Comparison of ENCODE assay signal across 39 cellular contexts in the genomic region with DNA sequence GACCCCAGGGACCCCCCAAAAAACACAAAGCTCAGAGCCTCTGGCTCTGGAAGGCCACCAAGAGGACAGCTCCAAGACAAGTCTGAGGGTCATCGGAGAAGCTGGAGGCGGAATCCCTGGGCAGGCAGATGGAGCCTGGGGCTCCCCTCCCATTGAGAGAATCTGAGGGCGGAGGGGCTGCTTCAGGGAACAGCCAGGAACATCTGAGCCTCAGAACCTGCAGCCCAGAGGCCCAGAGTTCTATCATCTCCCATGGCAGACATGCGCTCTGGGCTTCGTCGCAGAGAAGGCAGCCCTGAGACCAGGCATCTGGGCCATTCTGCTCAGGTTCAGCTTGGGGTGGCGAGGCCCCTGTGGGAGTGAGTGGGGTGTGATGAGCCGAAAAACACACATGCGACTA. TPM values are rescaled to one million over a fixed set of nuclear protein-coding genes. Genes with fewer than 3 reads are reported as not detected.
"Had no signal": no experiment of that assay in that cellular context is flagged by ENCODE, and none has a peak within 500 bp of the region (broad histone marks: within the 10 kb centered on the region; RNA-seq: fewer than 3 reads in every experiment).

No MANE protein-coding gene starts in this region.

- H3K4me3 ChIP-seq: ascending aorta, cardiac muscle cell had no signal

- H3K36me3 Mint-ChIP-seq: activated CD4-positive, alpha-beta memory T cell treated with anti-CD3 and anti-CD28 coated beads for 36 hours; activated naive CD4-positive, alpha-beta T cell treated with anti-CD3 and anti-CD28 coated beads, Interleukin-2, amount 50 U/mL, for 72 hours; activated naive CD8-positive, alpha-beta T cell treated with anti-CD3 and anti-CD28 coated beads for 36 hours; brain had no signal

- H3K27ac Mint-ChIP-seq: activated B cell treated with CpG ODN at 0.5 μM for 24 hours; activated CD4-positive, alpha-beta memory T cell treated with anti-CD3 and anti-CD28 coated beads for 36 hours; activated CD4-positive, alpha-beta T cell treated with anti-CD3 and anti-CD28 coated beads, Interleukin-2, amount 10 ng/mL, durations not matched to agents 24 days and 14 days; activated CD8-positive, alpha-beta T cell treated with anti-CD3 and anti-CD28 coated beads for 36 hours; activated naive CD4-positive, alpha-beta T cell treated with anti-CD3 and anti-CD28 coated beads for 36 hours; activated naive CD4-positive, alpha-beta T cell treated with anti-CD3 and anti-CD28 coated beads, Interleukin-2, amount 50 U/mL, for 72 hours; activated naive CD8-positive, alpha-beta T cell treated with anti-CD3 and anti-CD28 coated beads for 36 hours; activated T-cell treated with anti-CD3 and anti-CD28 coated beads, Interleukin-2, amount 50 U/mL, for 72 hours; activated T-helper 1 cell treated with anti-CD3 and anti-CD28 coated beads, Interleukin-12 subunit alpha, Interleukin-12 subunit beta, Interleukin-2, Interleukin-4 antibody, amounts not matched to agents 30 ng/mL and 10 ng/mL and 1 ng/mL, durations not matched to agents 14 hours and 24 hours and 36 hours; activated T-helper 17 cell treated with anti-CD3 and anti-CD28 coated beads, Interleukin-2, amount 50 U/mL, for 72 hours; T-helper 1 cell treated with Interleukin-12 subunit alpha and Interleukin-12 subunit beta and Interleukin-4 antibody, amounts not matched to agents 30 μg/mL and 1 μg/mL, for 36 hours; T-helper 2 cell treated with Interferon-gamma antibody and Interleukin-4, amounts not matched to agents 5 μg/mL and 100 μg/mL, for 36 hours had no signal

- H3K9me3 ChIP-seq: ascending aorta had no signal

- H3K9me3 Mint-ChIP-seq: activated B cell treated with CpG ODN at 0.5 μM for 24 hours; activated CD4-positive, alpha-beta memory T cell treated with anti-CD3 and anti-CD28 coated beads for 36 hours; activated CD4-positive, alpha-beta T cell treated with anti-CD3 and anti-CD28 coated beads, Interleukin-2, amount 10 ng/mL, durations not matched to agents 24 days and 14 days; activated CD8-positive, alpha-beta T cell treated with anti-CD3 and anti-CD28 coated beads for 36 hours; activated naive CD4-positive, alpha-beta T cell treated with anti-CD3 and anti-CD28 coated beads for 36 hours; activated naive CD4-positive, alpha-beta T cell treated with anti-CD3 and anti-CD28 coated beads, Interleukin-2, amount 50 U/mL, for 72 hours; activated naive CD8-positive, alpha-beta T cell treated with anti-CD3 and anti-CD28 coated beads for 36 hours; activated T-cell treated with anti-CD3 and anti-CD28 coated beads, Interleukin-2, amount 50 U/mL, for 4 hours; activated T-cell treated with anti-CD3 and anti-CD28 coated beads, Interleukin-2, amount 50 U/mL, for 72 hours; activated T-helper 1 cell treated with anti-CD3 and anti-CD28 coated beads, Interleukin-12 subunit alpha, Interleukin-12 subunit beta, Interleukin-2, Interleukin-4 antibody, amounts not matched to agents 30 ng/mL and 10 ng/mL and 1 ng/mL, durations not matched to agents 14 hours and 24 hours and 36 hours; activated T-helper 17 cell treated with anti-CD3 and anti-CD28 coated beads, Interleukin-2, amount 50 U/mL, for 72 hours; brain; central memory CD8-positive, alpha-beta T cell; T-helper 1 cell treated with Interleukin-12 subunit alpha and Interleukin-12 subunit beta and Interleukin-4 antibody, amounts not matched to agents 30 μg/mL and 1 μg/mL, for 36 hours; T-helper 2 cell treated with Interferon-gamma antibody and Interleukin-4, amounts not matched to agents 5 μg/mL and 100 μg/mL, for 36 hours had no signal

- H3K4me1 ChIP-seq: ascending aorta had no signal

- DNase-seq: activated B cell treated with CpG ODN at 0.5 μM for 24 hours; activated CD4-positive, alpha-beta memory T cell treated with anti-CD3 and anti-CD28 coated beads for 36 hours; activated CD4-positive, alpha-beta T cell treated with anti-CD3 and anti-CD28 coated beads for 4 hours; activated CD4-positive, alpha-beta T cell treated with anti-CD3 and anti-CD28 coated beads, Interleukin-2, amount 10 ng/mL, durations not matched to agents 24 days and 14 days; activated CD4-positive, alpha-beta T cell treated with anti-CD3 and anti-CD28 coated beads, Interleukin-2, amount 50 U/mL, for 1 hour; activated CD4-positive, alpha-beta T cell treated with anti-CD3 and anti-CD28 coated beads, Interleukin-2, amount 50 U/mL, for 4 hours; activated CD4-positive, CD25-positive, alpha-beta regulatory T cell treated with anti-CD3 and anti-CD28 coated beads, Interleukin-2, amount 50 U/mL, for 72 hours; activated CD8-positive, alpha-beta memory T cell treated with anti-CD3 and anti-CD28 coated beads, Interleukin-2, amount 50 U/mL, for 4 hours; activated CD8-positive, alpha-beta T cell treated with anti-CD3 and anti-CD28 coated beads for 36 hours; activated effector memory CD4-positive, alpha-beta T cell treated with anti-CD3 and anti-CD28 coated beads, Interleukin-2, amount 50 U/mL, for 16 hours; activated gamma-delta T cell treated with Interleukin-2 at 50 U/mL for 16 hours; activated naive CD4-positive, alpha-beta T cell; activated naive CD4-positive, alpha-beta T cell treated with anti-CD3 and anti-CD28 coated beads for 36 hours; activated naive CD4-positive, alpha-beta T cell treated with anti-CD3 and anti-CD28 coated beads, Interleukin-2, amount 50 U/mL, for 16 hours; activated naive CD8-positive, alpha-beta T cell treated with anti-CD3 and anti-CD28 coated beads for 36 hours; activated T-cell treated with anti-CD3 and anti-CD28 coated beads for 4 hours; activated T-cell treated with anti-CD3 and anti-CD28 coated beads, Interleukin-2, amount 50 U/mL, for 1 hour; activated T-cell treated with anti-CD3 and anti-CD28 coated beads, Interleukin-2, amount 50 U/mL, for 4 hours; activated T-cell treated with anti-CD3 and anti-CD28 coated beads, Interleukin-2, amount 50 U/mL, for 72 hours; amygdala; anterior cingulate cortex; caudate nucleus; cerebellar nuclear complex; T-helper 2 cell; T-helper 9 cell had no signal

- H3K27ac ChIP-seq: ascending aorta, cardiac muscle cell, VCaP had no signal

- H3K27me3 ChIP-seq: ascending aorta, cardiac muscle cell had no signal

- H3K36me3 ChIP-seq: ascending aorta, cardiac muscle cell had no signal

- H3K4me1 Mint-ChIP-seq: activated B cell treated with CpG ODN at 0.5 μM for 24 hours; activated CD4-positive, alpha-beta T cell treated with anti-CD3 and anti-CD28 coated beads, Interleukin-2, amount 10 ng/mL, durations not matched to agents 24 days and 14 days; activated naive CD8-positive, alpha-beta T cell treated with anti-CD3 and anti-CD28 coated beads for 36 hours; activated T-helper 17 cell treated with anti-CD3 and anti-CD28 coated beads, Interleukin-2, amount 50 U/mL, for 72 hours; central memory CD8-positive, alpha-beta T cell had no signal

- H3K4me3 Mint-ChIP-seq: activated B cell treated with CpG ODN at 0.5 μM for 24 hours; activated CD4-positive, alpha-beta memory T cell treated with anti-CD3 and anti-CD28 coated beads for 36 hours; activated CD4-positive, alpha-beta T cell treated with anti-CD3 and anti-CD28 coated beads, Interleukin-2, amount 10 ng/mL, durations not matched to agents 24 days and 14 days; activated CD8-positive, alpha-beta T cell treated with anti-CD3 and anti-CD28 coated beads for 36 hours; activated naive CD4-positive, alpha-beta T cell treated with anti-CD3 and anti-CD28 coated beads for 36 hours; activated naive CD8-positive, alpha-beta T cell treated with anti-CD3 and anti-CD28 coated beads for 36 hours; activated T-cell treated with anti-CD3 and anti-CD28 coated beads, Interleukin-2, amount 50 U/mL, for 4 hours; activated T-cell treated with anti-CD3 and anti-CD28 coated beads, Interleukin-2, amount 50 U/mL, for 72 hours; activated T-helper 1 cell treated with anti-CD3 and anti-CD28 coated beads, Interleukin-12 subunit alpha, Interleukin-12 subunit beta, Interleukin-2, Interleukin-4 antibody, amounts not matched to agents 30 ng/mL and 10 ng/mL and 1 ng/mL, durations not matched to agents 14 hours and 24 hours and 36 hours; activated T-helper 17 cell treated with anti-CD3 and anti-CD28 coated beads, Interleukin-2, amount 50 U/mL, for 72 hours; brain; central memory CD8-positive, alpha-beta T cell; T-helper 1 cell treated with Interleukin-12 subunit alpha and Interleukin-12 subunit beta and Interleukin-4 antibody, amounts not matched to agents 30 μg/mL and 1 μg/mL, for 36 hours; T-helper 2 cell treated with Interferon-gamma antibody and Interleukin-4, amounts not matched to agents 5 μg/mL and 100 μg/mL, for 36 hours had no signal

- H3K27me3 Mint-ChIP-seq: activated CD4-positive, alpha-beta memory T cell treated with anti-CD3 and anti-CD28 coated beads for 36 hours; activated CD4-positive, alpha-beta T cell treated with anti-CD3 and anti-CD28 coated beads, Interleukin-2, amount 10 ng/mL, durations not matched to agents 24 days and 14 days; activated CD8-positive, alpha-beta T cell treated with anti-CD3 and anti-CD28 coated beads for 36 hours had no signal

RNA-seq across cellular contexts. Expression of a gene that starts 7.1 kb away (rescaled TPM):
- total RNA-seq: activated B cell treated with CpG ODN at 0.5 μM for 24 hours; activated CD4-positive, alpha-beta memory T cell treated with anti-CD3 and anti-CD28 coated beads for 36 hours; activated CD4-positive, alpha-beta T cell treated with anti-CD3 and anti-CD28 coated beads, Interleukin-2, amount 10 ng/mL, durations not matched to agents 24 days and 14 days; activated CD8-positive, alpha-beta memory T cell treated with anti-CD3 and anti-CD28 coated beads for 36 hours; activated CD8-positive, alpha-beta T cell treated with anti-CD3 and anti-CD28 coated beads for 36 hours; activated naive CD4-positive, alpha-beta T cell treated with anti-CD3 and anti-CD28 coated beads for 36 hours; activated naive CD4-positive, alpha-beta T cell treated with anti-CD3 and anti-CD28 coated beads, Interleukin-2, amount 50 U/mL, for 72 hours; activated naive CD8-positive, alpha-beta T cell treated with anti-CD3 and anti-CD28 coated beads for 36 hours; activated T-cell treated with anti-CD3 and anti-CD28 coated beads, Interleukin-2, amount 50 U/mL, for 4 hours; activated T-cell treated with anti-CD3 and anti-CD28 coated beads, Interleukin-2, amount 50 U/mL, for 72 hours; activated T-helper 1 cell treated with anti-CD3 and anti-CD28 coated beads, Interleukin-12 subunit alpha, Interleukin-12 subunit beta, Interleukin-2, Interleukin-4 antibody, amounts not matched to agents 30 ng/mL and 10 ng/mL and 1 ng/mL, durations not matched to agents 14 hours and 24 hours and 36 hours; activated T-helper 17 cell treated with anti-CD3 and anti-CD28 coated beads, Interleukin-2, amount 50 U/mL, for 72 hours; ascending aorta; bronchial epithelial cell; chondrocyte had no signal
- polyA plus RNA-seq: adipose tissue, cardiac muscle cell had no signal

RNA-seq across cellular contexts. Expression of a gene that starts 53.5 kb away (rescaled TPM):
- total RNA-seq: activated B cell treated with CpG ODN at 0.5 μM for 24 hours; activated CD4-positive, alpha-beta memory T cell treated with anti-CD3 and anti-CD28 coated beads for 36 hours; activated CD4-positive, alpha-beta T cell treated with anti-CD3 and anti-CD28 coated beads, Interleukin-2, amount 10 ng/mL, durations not matched to agents 24 days and 14 days; activated CD8-positive, alpha-beta memory T cell treated with anti-CD3 and anti-CD28 coated beads for 36 hours; activated CD8-positive, alpha-beta T cell treated with anti-CD3 and anti-CD28 coated beads for 36 hours; activated naive CD4-positive, alpha-beta T cell treated with anti-CD3 and anti-CD28 coated beads for 36 hours; activated naive CD8-positive, alpha-beta T cell treated with anti-CD3 and anti-CD28 coated beads for 36 hours; activated T-cell treated with anti-CD3 and anti-CD28 coated beads, Interleukin-2, amount 50 U/mL, for 4 hours; activated T-cell treated with anti-CD3 and anti-CD28 coated beads, Interleukin-2, amount 50 U/mL, for 72 hours; activated T-helper 1 cell treated with anti-CD3 and anti-CD28 coated beads, Interleukin-12 subunit alpha, Interleukin-12 subunit beta, Interleukin-2, Interleukin-4 antibody, amounts not matched to agents 30 ng/mL and 10 ng/mL and 1 ng/mL, durations not matched to agents 14 hours and 24 hours and 36 hours; ascending aorta; bronchial epithelial cell; chondrocyte had no signal
- polyA plus RNA-seq: cardiac muscle cell had no signal
